Comparison of ENCODE assay signal across 1 cellular context in genomic region chr2:149077861-149078260, GRCh38.
TF ChIP-seq lines count a peak whose summit lies in the region.

No MANE protein-coding gene starts in this region.

TF ChIP-seq in H1, 55 proteins besides CTCF, POLR2A, EP300 and RAD21 (continued from another document):
- TF ChIP-seq, protein P1, sequence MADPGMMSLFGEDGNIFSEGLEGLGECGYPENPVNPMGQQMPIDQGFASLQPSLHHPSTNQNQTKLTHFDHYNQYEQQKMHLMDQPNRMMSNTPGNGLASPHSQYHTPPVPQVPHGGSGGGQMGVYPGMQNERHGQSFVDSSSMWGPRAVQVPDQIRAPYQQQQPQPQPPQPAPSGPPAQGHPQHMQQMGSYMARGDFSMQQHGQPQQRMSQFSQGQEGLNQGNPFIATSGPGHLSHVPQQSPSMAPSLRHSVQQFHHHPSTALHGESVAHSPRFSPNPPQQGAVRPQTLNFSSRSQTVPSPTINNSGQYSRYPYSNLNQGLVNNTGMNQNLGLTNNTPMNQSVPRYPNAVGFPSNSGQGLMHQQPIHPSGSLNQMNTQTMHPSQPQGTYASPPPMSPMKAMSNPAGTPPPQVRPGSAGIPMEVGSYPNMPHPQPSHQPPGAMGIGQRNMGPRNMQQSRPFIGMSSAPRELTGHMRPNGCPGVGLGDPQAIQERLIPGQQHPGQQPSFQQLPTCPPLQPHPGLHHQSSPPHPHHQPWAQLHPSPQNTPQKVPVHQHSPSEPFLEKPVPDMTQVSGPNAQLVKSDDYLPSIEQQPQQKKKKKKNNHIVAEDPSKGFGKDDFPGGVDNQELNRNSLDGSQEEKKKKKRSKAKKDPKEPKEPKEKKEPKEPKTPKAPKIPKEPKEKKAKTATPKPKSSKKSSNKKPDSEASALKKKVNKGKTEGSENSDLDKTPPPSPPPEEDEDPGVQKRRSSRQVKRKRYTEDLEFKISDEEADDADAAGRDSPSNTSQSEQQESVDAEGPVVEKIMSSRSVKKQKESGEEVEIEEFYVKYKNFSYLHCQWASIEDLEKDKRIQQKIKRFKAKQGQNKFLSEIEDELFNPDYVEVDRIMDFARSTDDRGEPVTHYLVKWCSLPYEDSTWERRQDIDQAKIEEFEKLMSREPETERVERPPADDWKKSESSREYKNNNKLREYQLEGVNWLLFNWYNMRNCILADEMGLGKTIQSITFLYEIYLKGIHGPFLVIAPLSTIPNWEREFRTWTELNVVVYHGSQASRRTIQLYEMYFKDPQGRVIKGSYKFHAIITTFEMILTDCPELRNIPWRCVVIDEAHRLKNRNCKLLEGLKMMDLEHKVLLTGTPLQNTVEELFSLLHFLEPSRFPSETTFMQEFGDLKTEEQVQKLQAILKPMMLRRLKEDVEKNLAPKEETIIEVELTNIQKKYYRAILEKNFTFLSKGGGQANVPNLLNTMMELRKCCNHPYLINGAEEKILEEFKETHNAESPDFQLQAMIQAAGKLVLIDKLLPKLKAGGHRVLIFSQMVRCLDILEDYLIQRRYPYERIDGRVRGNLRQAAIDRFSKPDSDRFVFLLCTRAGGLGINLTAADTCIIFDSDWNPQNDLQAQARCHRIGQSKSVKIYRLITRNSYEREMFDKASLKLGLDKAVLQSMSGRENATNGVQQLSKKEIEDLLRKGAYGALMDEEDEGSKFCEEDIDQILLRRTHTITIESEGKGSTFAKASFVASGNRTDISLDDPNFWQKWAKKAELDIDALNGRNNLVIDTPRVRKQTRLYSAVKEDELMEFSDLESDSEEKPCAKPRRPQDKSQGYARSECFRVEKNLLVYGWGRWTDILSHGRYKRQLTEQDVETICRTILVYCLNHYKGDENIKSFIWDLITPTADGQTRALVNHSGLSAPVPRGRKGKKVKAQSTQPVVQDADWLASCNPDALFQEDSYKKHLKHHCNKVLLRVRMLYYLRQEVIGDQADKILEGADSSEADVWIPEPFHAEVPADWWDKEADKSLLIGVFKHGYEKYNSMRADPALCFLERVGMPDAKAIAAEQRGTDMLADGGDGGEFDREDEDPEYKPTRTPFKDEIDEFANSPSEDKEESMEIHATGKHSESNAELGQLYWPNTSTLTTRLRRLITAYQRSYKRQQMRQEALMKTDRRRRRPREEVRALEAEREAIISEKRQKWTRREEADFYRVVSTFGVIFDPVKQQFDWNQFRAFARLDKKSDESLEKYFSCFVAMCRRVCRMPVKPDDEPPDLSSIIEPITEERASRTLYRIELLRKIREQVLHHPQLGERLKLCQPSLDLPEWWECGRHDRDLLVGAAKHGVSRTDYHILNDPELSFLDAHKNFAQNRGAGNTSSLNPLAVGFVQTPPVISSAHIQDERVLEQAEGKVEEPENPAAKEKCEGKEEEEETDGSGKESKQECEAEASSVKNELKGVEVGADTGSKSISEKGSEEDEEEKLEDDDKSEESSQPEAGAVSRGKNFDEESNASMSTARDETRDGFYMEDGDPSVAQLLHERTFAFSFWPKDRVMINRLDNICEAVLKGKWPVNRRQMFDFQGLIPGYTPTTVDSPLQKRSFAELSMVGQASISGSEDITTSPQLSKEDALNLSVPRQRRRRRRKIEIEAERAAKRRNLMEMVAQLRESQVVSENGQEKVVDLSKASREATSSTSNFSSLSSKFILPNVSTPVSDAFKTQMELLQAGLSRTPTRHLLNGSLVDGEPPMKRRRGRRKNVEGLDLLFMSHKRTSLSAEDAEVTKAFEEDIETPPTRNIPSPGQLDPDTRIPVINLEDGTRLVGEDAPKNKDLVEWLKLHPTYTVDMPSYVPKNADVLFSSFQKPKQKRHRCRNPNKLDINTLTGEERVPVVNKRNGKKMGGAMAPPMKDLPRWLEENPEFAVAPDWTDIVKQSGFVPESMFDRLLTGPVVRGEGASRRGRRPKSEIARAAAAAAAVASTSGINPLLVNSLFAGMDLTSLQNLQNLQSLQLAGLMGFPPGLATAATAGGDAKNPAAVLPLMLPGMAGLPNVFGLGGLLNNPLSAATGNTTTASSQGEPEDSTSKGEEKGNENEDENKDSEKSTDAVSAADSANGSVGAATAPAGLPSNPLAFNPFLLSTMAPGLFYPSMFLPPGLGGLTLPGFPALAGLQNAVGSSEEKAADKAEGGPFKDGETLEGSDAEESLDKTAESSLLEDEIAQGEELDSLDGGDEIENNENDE (IDR thresholded peaks at IDR 0.05; ENCODE audit: insufficient replicate concordance, low read length) = no peak
- no peak for TF ChIP-seq PHF8 (conservative IDR thresholded peaks at IDR 0.05; ENCODE audit: low read depth, low read length)
- TF ChIP-seq GABPA (IDR thresholded peaks at IDR 0.05; ENCODE audit: borderline replicate concordance, insufficient read depth, low read length) = no peak
- no peak for TF ChIP-seq JUND (IDR thresholded peaks at IDR 0.05; ENCODE audit: low read length)
- no peak for TF ChIP-seq HDAC2 (IDR thresholded peaks at IDR 0.05; ENCODE audit: borderline replicate concordance in 1 of 2, low read depth in 2 of 2, low read length in 2 of 2)
- no peak for TF ChIP-seq CREB1 (IDR thresholded peaks at IDR 0.05)
- TF ChIP-seq CTBP2 (IDR thresholded peaks at IDR 0.05; ENCODE audit: borderline replicate concordance, insufficient read depth, insufficient read length, low read length) = no peak
- TF ChIP-seq TBP (IDR thresholded peaks at IDR 0.05; ENCODE audit: low read depth, low read length) = no peak
- TF ChIP-seq NRF1 (IDR thresholded peaks at IDR 0.05; ENCODE audit: low read depth, low read length) = no peak
- TF ChIP-seq SIRT6 (IDR thresholded peaks at IDR 0.05; ENCODE audit: low read length) = no peak
- no peak for TF ChIP-seq GTF2F1 (IDR thresholded peaks at IDR 0.05; ENCODE audit: borderline replicate concordance, low read depth, low read length)
- TF ChIP-seq USF2 (IDR thresholded peaks at IDR 0.05; ENCODE audit: low read length) = no peak
- TF ChIP-seq TEAD4 (IDR thresholded peaks at IDR 0.05; ENCODE audit: low read depth, low read length) = no peak
- TF ChIP-seq KDM5A (IDR thresholded peaks at IDR 0.05; ENCODE audit: low read length) = no peak
